ENCODE assay signal across 8 cellular contexts in the genomic region with DNA sequence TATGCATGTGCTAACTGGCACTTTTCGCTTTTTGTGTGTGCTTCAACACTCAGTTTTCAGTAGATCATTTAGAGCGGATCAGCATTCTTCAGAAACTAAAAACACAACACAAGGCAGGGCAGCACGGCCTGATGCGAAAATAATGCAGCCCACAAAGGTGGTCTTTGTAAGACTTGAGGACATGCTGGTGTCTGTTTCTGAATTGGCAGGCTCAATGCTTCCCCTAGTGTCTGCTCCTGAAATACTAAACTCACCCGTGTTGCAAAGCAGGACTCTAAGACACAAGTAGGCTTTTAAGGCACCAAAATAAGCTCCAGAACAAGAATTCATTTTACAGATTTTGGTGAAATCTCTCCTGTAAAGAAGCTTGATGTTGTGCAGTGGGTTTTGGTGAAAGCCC.
A peak's percentile ranks its signal among the peaks of the same experiment; 100 is the strongest.
DNase-seq lines count a peak whose midpoint lies in the region; ATAC-seq and TF ChIP-seq lines count a peak whose summit lies in the region.

No MANE protein-coding gene starts in this region.

- H3K27me3 ChIP-seq in A673 (replicated peaks; ENCODE audit: insufficient read depth, low read depth, low read length, poor library complexity) = peaks cover 8% of the 10 kb centered on the region

- BruUV-seq in A673 (replicated peaks; lab: Mats Ljungman, UMichigan) = no TSS peak

- no peaks in the 10 kb centered on the region for H3K36me3 Mint-ChIP-seq in glutamatergic neuron (ENCODE audit: unreplicated experiment)

- no peaks in the 10 kb centered on the region for H3K36me3 ChIP-seq in A673 (ENCODE audit: insufficient read depth, low read length, poor library complexity, severe bottlenecking)

- intact Hi-C loops in A673 (cut with micrococcal nuclease; ENCODE audit: unreplicated experiment) = loop anchor here (10.0 kb wide), 1 partner anchor 471 kb away; no protein-coding TSS in a partner anchor
- intact Hi-C loops in posterior vena cava (cut with DNase I) = no loop called here

- H3K4me1 ChIP-seq in A673 (ENCODE audit: insufficient read depth, low read length, poor library complexity, severe bottlenecking) = no peaks in the 10 kb centered on the region

- H3K9me3 Mint-ChIP-seq in glutamatergic neuron (ENCODE audit: unreplicated experiment) = no peaks in the 10 kb centered on the region

- no peak for ATAC-seq in HG02610 (IDR thresholded peaks at IDR 0.05; ENCODE audit: unreplicated experiment)

- H3K27me3 Mint-ChIP-seq in glutamatergic neuron (ENCODE audit: unreplicated experiment) = no peaks in the 10 kb centered on the region

- POLR2A ChIA-PET in A673 (lab: Charles Lee; ENCODE audit: low non-redundant PET) = interaction anchor here (0.6 kb wide), 1 partner anchor 203 kb away, joined by 10 read pairs; no protein-coding TSS in a partner anchor

- TF ChIP-seq CTCF in A673 (conservative IDR thresholded peaks at IDR 0.05; ENCODE audit: low read depth, low read length) (peak; percentile 79), GM12865 (IDR thresholded peaks at IDR 0.05; ENCODE audit: insufficient read depth, low read depth, low read length, missing control alignments) (peak; percentile 29), glutamatergic neuron (IDR thresholded peaks at IDR 0.05; ENCODE audit: partially characterized antibody, unreplicated experiment) (peak; percentile 59)

- no peak overlapping the region for H3K27ac ChIP-seq in A673 (ENCODE audit: low read depth, low read length, poor library complexity, severe bottlenecking)

- DNase-seq in A673 (ENCODE audit: low spot score) (peak; percentile 57), GM12865 (ENCODE audit: low read depth) (peak; percentile 3), RKO (ENCODE audit: low spot score) (peak; percentile 35), glutamatergic neuron (no peak), posterior vena cava (ENCODE audit: low spot score) (no peak), SKM-1 (lab: John Stamatoyannopoulos, UW; ENCODE audit: unreplicated experiment) (no peak), NCI-H446 treated with DMSO at 0.1 percent for 48 hours (lab: John Stamatoyannopoulos, UW) (no peak)

- no peak overlapping the region for H3K4me3 Mint-ChIP-seq in glutamatergic neuron (ENCODE audit: unreplicated experiment)

- no peak overlapping the region for H3K4me3 ChIP-seq in A673 (ENCODE audit: low read depth, low read length, poor library complexity, severe bottlenecking)
- H3K4me3 ChIP-seq in GM12865 (ENCODE audit: low read depth, low read length) = no peak overlapping the region

- no peak overlapping the region for H3K27ac Mint-ChIP-seq in glutamatergic neuron (ENCODE audit: unreplicated experiment)

- CTCF ChIA-PET in A673 (lab: Charles Lee) = no interaction called here

- H3K4me1 Mint-ChIP-seq in glutamatergic neuron (ENCODE audit: low read depth, unreplicated experiment) = no peaks in the 10 kb centered on the region

- H3K9me3 ChIP-seq in A673 (ENCODE audit: low read depth, low read length, poor library complexity, severe bottlenecking) = no peaks in the 10 kb centered on the region

Comparison
In these comparisons a context has a peak if more than half of its experiments do, and no peak if none do; other contexts are left out.
1. DNase-seq: peak in A673 (single experiment), GM12865 (single experiment) and RKO (single experiment); none in glutamatergic neuron (single experiment), posterior vena cava (single experiment), SKM-1 (single experiment) and NCI-H446 treated with DMSO at 0.1 percent for 48 hours (single experiment).
2. CTCF ChIP-seq: peak in every context shown above with its lines; median percentile 79 in A673; 59 in glutamatergic neuron; 29 in GM12865.